In genomic region chr5:126540631-126541030, GRCh38 we compare ENCODE assay signal across 24 cellular contexts. TPM values are rescaled to one million over a fixed set of nuclear protein-coding genes. Genes with fewer than 3 reads are reported as not detected.
DNase-seq lines count a peak whose midpoint lies in the region; ATAC-seq, FAIRE-seq and TF ChIP-seq lines count a peak whose summit lies in the region.
"Had no signal": no experiment of that assay in that cellular context is flagged by ENCODE, and none has a peak within 500 bp of the region (broad histone marks: within the 10 kb centered on the region; RNA-seq: fewer than 3 reads in every experiment).

No MANE protein-coding gene starts in this region.

- no peak overlapping the region for H2AK5ac ChIP-seq in mesenchymal stem cell (ENCODE audit: low read length, severe bottlenecking)

- in situ Hi-C loops in GM23248 (cut with MboI) = loop anchor here (25.0 kb wide), 1 partner anchor 528 kb away; no protein-coding TSS in a partner anchor
- in situ Hi-C loops in K562 (cut with MboI) = loop anchor here (5.0 kb wide), 1 partner anchor 777 kb away; no protein-coding TSS in a partner anchor

- no peak overlapping the region for H2BK5ac ChIP-seq in mesenchymal stem cell (ENCODE audit: low read depth, low read length, poor library complexity, severe bottlenecking)

- no peak overlapping the region for H4K8ac ChIP-seq in mesenchymal stem cell (ENCODE audit: low read length)

- no peak overlapping the region for H3K27ac Mint-ChIP-seq in effector memory CD8-positive, alpha-beta T cell
- H3K27ac Mint-ChIP-seq: CD4-positive, CD25-positive, alpha-beta regulatory T cell; CD8-positive, alpha-beta memory T cell; HFFc6; IgD-negative memory B cell had no signal

- intact Hi-C loops in K562 (cut with micrococcal nuclease) = loop anchor here (5.0 kb wide), 2 partner anchors 112 to 952 kb away; no protein-coding TSS in a partner anchor

- 0 out of 2 replicates have a peak, but pooled peaks cover 7% of the 10 kb centered on the region for H3K36me3 ChIP-seq in GM23248 (ENCODE audit: low read depth)
- H3K36me3 ChIP-seq in K562 (ENCODE audit: control insufficient read depth, insufficient read depth, low read length) = no peaks in the 10 kb centered on the region
- H3K36me3 ChIP-seq in mesenchymal stem cell (ENCODE audit: control insufficient read depth in 1 of 2, insufficient read depth in 2 of 2, low read depth in 1 of 2, low read length in 2 of 2) = peaks cover 13 to 14% of the 10 kb centered on the region in 2 experiments
- H3K36me3 ChIP-seq: BE2C had no signal

- no peak overlapping the region for H3K27ac ChIP-seq in GM23248
- H3K27ac ChIP-seq in K562 (ENCODE audit: extremely low read depth, low read depth, low read length) = no peak overlapping the region
- no peak overlapping the region for H3K27ac ChIP-seq in mesenchymal stem cell (ENCODE audit: low read length, poor library complexity, severe bottlenecking)
- H3K27ac ChIP-seq: HL-60 had no signal

- H3K9ac ChIP-seq in GM23248 (no peak overlapping the region), K562 (ENCODE audit: insufficient read depth in 1 of 2, low read depth in 2 of 2, low read length in 2 of 2) (no peak overlapping the region), mesenchymal stem cell (ENCODE audit: low read length) (peak overlapping the region; percentile 52)

- H2BK12ac ChIP-seq in mesenchymal stem cell (ENCODE audit: low read length in 2 of 2) = no peak overlapping the region

- H3K4me2 ChIP-seq in GM23248 (ENCODE audit: unreplicated experiment) (no peak overlapping the region), K562 (ENCODE audit: insufficient read depth, low read length) (no peak overlapping the region), mesenchymal stem cell (ENCODE audit: low read length, poor library complexity, severe bottlenecking) (no peak overlapping the region)

- no peaks in the 10 kb centered on the region for H3F3A ChIP-seq in GM23248 (ENCODE audit: insufficient read depth)

- H4K20me1 ChIP-seq in GM23248 (ENCODE audit: insufficient read depth) (no peaks in the 10 kb centered on the region), K562 (replicated peaks; ENCODE audit: control insufficient read depth, insufficient read depth, low read length) (no peaks in the 10 kb centered on the region)

- H3K27me3 Mint-ChIP-seq in effector memory CD8-positive, alpha-beta T cell = peaks cover 0 to 6% of the 10 kb centered on the region in 2 donors
- H3K27me3 Mint-ChIP-seq: IgD-negative memory B cell had no signal

- DNase-seq in GM23248 = peak; percentile 47
- DNase-seq in K562 (ENCODE audit: extremely low read depth in 1 of 4, low spot score in 3 of 4) = no peak
- DNase-seq in mesenchymal stem cell = no peak
- DNase-seq in 8988T = no peak
- DNase-seq in stimulated activated CD4-positive, alpha-beta T cell treated with anti-CD3 and anti-CD28 coated beads, Interleukin-12 subunit alpha, Interleukin-12 subunit beta, amount 100 ng/mL, for 4 hours = no peak
- DNase-seq in effector memory CD8-positive, alpha-beta T cell = no peak
- DNase-seq: ACHN; BE2C; C1 segment of cervical spinal cord; CD4-positive, CD25-positive, alpha-beta regulatory T cell; CD8-positive, alpha-beta memory T cell; COR-L47; DMS153; DMS79; GF-D8; HFFc6; KG1 had no signal

- no peak for TF ChIP-seq RAD21 in K562 (CRISPR knock-in tag; conservative IDR thresholded peaks at IDR 0.05 in 1 of 2, IDR thresholded peaks at IDR 0.05 in 1 of 2)

- no peak overlapping the region for H3K23ac ChIP-seq in mesenchymal stem cell (ENCODE audit: low read length in 2 of 2)

- H3K79me2 ChIP-seq in GM23248 (ENCODE audit: insufficient read depth) (no peaks in the 10 kb centered on the region), K562 (ENCODE audit: control insufficient read depth, insufficient read depth, low read length) (no peaks in the 10 kb centered on the region)

- no peak overlapping the region for H3K4me3 Mint-ChIP-seq in effector memory CD8-positive, alpha-beta T cell
- H3K4me3 Mint-ChIP-seq: CD4-positive, CD25-positive, alpha-beta regulatory T cell; CD8-positive, alpha-beta memory T cell; HFFc6; IgD-negative memory B cell had no signal

- H2AFZ ChIP-seq in GM23248 (peak overlapping the region; percentile 17; the same call in 1 of the 2 replicates), K562 (ENCODE audit: low read depth, low read length) (peak overlapping the region; percentile 29; the same call in 1 of the 2 replicates), mesenchymal stem cell (ENCODE audit: low read depth, low read length) (no peak overlapping the region)

- no peaks in the 10 kb centered on the region for H3K79me1 ChIP-seq in mesenchymal stem cell (replicated peaks; ENCODE audit: low read length, poor library complexity, severe bottlenecking)

- FAIRE-seq in K562 (lab: Jason Lieb, UNC) = no peak
- FAIRE-seq: A204.1, D721Med, H54 had no signal

- TF ChIP-seq CTCF in K562 (IDR thresholded peaks at IDR 0.05 in 2 of 3, conservative IDR thresholded peaks at IDR 0.05 in 1 of 3; ENCODE audit: insufficient read depth in 2 of 3, low read depth in 1 of 3, low read length in 3 of 3) = no peak

- no peaks in the 10 kb centered on the region for H3K9me1 ChIP-seq in K562 (ENCODE audit: control insufficient read depth, insufficient read depth, low read length)

- H3K14ac ChIP-seq in mesenchymal stem cell (ENCODE audit: low read length in 2 of 2) = no peak overlapping the region

- no peaks in the 10 kb centered on the region for H3K9me3 Mint-ChIP-seq in effector memory CD8-positive, alpha-beta T cell
- H3K9me3 Mint-ChIP-seq: CD4-positive, CD25-positive, alpha-beta regulatory T cell; CD8-positive, alpha-beta memory T cell; HFFc6; IgD-negative memory B cell had no signal

- H3K9me3 ChIP-seq in GM23248 (ENCODE audit: low read depth) (no peaks in the 10 kb centered on the region), K562 (replicated peaks; ENCODE audit: control insufficient read depth, insufficient read depth, low read depth, low read length) (no peaks in the 10 kb centered on the region), mesenchymal stem cell (ENCODE audit: control insufficient read depth, low read length) (no peaks in the 10 kb centered on the region)
- H3K9me3 ChIP-seq: BE2C had no signal

- no peaks in the 10 kb centered on the region for H3K4me1 Mint-ChIP-seq in effector memory CD8-positive, alpha-beta T cell (ENCODE audit: low read depth in 2 of 2)
- H3K4me1 Mint-ChIP-seq: CD4-positive, CD25-positive, alpha-beta regulatory T cell; CD8-positive, alpha-beta memory T cell had no signal

- no peak for TF ChIP-seq EP300 in K562 (IDR thresholded peaks at IDR 0.05; ENCODE audit: low read length)

- H3K18ac ChIP-seq in mesenchymal stem cell (ENCODE audit: low read depth in 1 of 2, low read length in 2 of 2) = no peak overlapping the region

- CTCF ChIA-PET in K562 (lab: Yijun Ruan, JAX; ENCODE audit: low intra/inter-chr PET ratio) = interaction anchor here (3.2 kb wide), 1 partner anchor 187 kb away, joined by 36 read pairs; no protein-coding TSS in a partner anchor

- no peak for TF ChIP-seq POLR2A in K562 (conservative IDR thresholded peaks at IDR 0.05)

- H3K27me3 ChIP-seq in GM23248 (replicated peaks; ENCODE audit: insufficient read depth) (no peaks in the 10 kb centered on the region), K562 (ENCODE audit: control insufficient read depth in 2 of 2, insufficient read depth in 2 of 2, low read length in 2 of 2) (peaks cover 2 to 8% of the 10 kb centered on the region in 2 experiments; a peak in 3 of 5 replicates), mesenchymal stem cell (ENCODE audit: control insufficient read depth in 1 of 2, insufficient read depth in 1 of 2, low read length in 2 of 2) (no peaks in the 10 kb centered on the region)
- H3K27me3 ChIP-seq: BE2C had no signal

- H3K36me3 Mint-ChIP-seq in effector memory CD8-positive, alpha-beta T cell (ENCODE audit: insufficient read depth) = peaks cover 3% of the 10 kb centered on the region
- H3K36me3 Mint-ChIP-seq: CD4-positive, CD25-positive, alpha-beta regulatory T cell; CD8-positive, alpha-beta memory T cell; IgD-negative memory B cell had no signal

- H3K9me2 ChIP-seq in GM23248 (ENCODE audit: insufficient read depth) = no peaks in the 10 kb centered on the region

- ATAC-seq in K562 (no peak), GM21717 (IDR thresholded peaks at IDR 0.05; ENCODE audit: unreplicated experiment) (no peak)
- ATAC-seq in effector memory CD8-positive, alpha-beta T cell (replicated peaks) = no peak
- ATAC-seq: HCT116 had no signal

- H3K4ac ChIP-seq in mesenchymal stem cell (ENCODE audit: low read depth in 1 of 2, low read length in 2 of 2) = no peak overlapping the region

- no peak overlapping the region for H2BK120ac ChIP-seq in mesenchymal stem cell (ENCODE audit: low read depth, low read length)

- no peak overlapping the region for H3K4me3 ChIP-seq in GM23248
- no peak overlapping the region for H3K4me3 ChIP-seq in K562
- H3K4me3 ChIP-seq in mesenchymal stem cell (ENCODE audit: insufficient read depth in 1 of 2, low read depth in 1 of 2, low read length in 2 of 2) = no peak overlapping the region

- H3K4me1 ChIP-seq in GM23248 (ENCODE audit: insufficient read depth) (peaks cover 3% of the 10 kb centered on the region; the same call in 1 of the 2 replicates), K562 (replicated peaks in 1 of 2; ENCODE audit: control insufficient read depth in 2 of 2, insufficient read depth in 2 of 2, low read length in 2 of 2) (peaks cover 2 to 5% of the 10 kb centered on the region in 2 experiments; a peak in 1 of 5 replicates), mesenchymal stem cell (ENCODE audit: control insufficient read depth, insufficient read depth, low read depth, low read length) (peaks cover 2% of the 10 kb centered on the region)
- H3K4me1 ChIP-seq: BE2C had no signal

- WGBS in GM23248 (ENCODE audit: low coverage in 1 of 2, low lambda C conversion rate in 2 of 2, missing lambda C conversion rate in 2 of 2), 2 experiments = 21 to 33% methylated on average over 5 of the region's 5 CpGs
- WGBS in K562 (ENCODE audit: insufficient coverage, low coverage, missing lambda C conversion rate) = 5% methylated on average over 5 of the region's 5 CpGs
- WGBS in mesenchymal stem cell = 93% methylated on average over 3 of the region's 5 CpGs

- BruUV-seq in K562 (replicated peaks; lab: Mats Ljungman, UMichigan) = no TSS peak

- H2BK15ac ChIP-seq in mesenchymal stem cell (ENCODE audit: low read depth, poor library complexity, severe bottlenecking) = no peak overlapping the region

- H4K91ac ChIP-seq in mesenchymal stem cell (ENCODE audit: low read length) = no peak overlapping the region

- POLR2A ChIA-PET in K562 (lab: Yijun Ruan, JAX) = no interaction called here

RNA-seq across cellular contexts. Expression of gene ALDH7A1, which starts 54.4 kb away (rescaled TPM):
- 41.3 and 45.8 TPM in 2 replicates for total RNA-seq in GM23248 (2014; rRNA removed; shearing (Covaris generic))
- 108 and 113 TPM in 2 replicates for polyA plus RNA-seq in GM23248 (2016; fragmentation: Nextera tagmentation; extraction: Ambion mirVana)
- total RNA-seq in K562 (2011; cell fraction: chromatin; rRNA removed; ENCODE audit: low replicate concordance) = not detected in 2 replicates
- total RNA-seq in K562 (2011; cell fraction: nucleolus; rRNA removed) = not detected in 2 replicates
- 0.15 TPM in 1 of 2 replicates, not detected in the other for total RNA-seq in K562 (2011; cell fraction: nucleoplasm; rRNA removed)
- total RNA-seq in K562 (2014; rRNA removed) = not detected in 2 replicates
- not detected in 2 replicates for total RNA-seq in K562 (2014; rRNA removed; fragmentation: Illumina TruSeq; extraction: Trizol)
- total RNA-seq in K562 (2015; rRNA removed; fragmentation: Illumina TruSeq; extraction: Trizol) = not detected in 2 replicates
- 0.38 and 0.49 TPM in 2 replicates for total RNA-seq in K562 (2021)
- polyA plus RNA-seq in K562 (2011; rRNA removed) = 0.04 TPM in 1 of 2 replicates, not detected in the other
- not detected in 2 replicates for polyA plus RNA-seq in K562 (2011; cell fraction: cytosol; rRNA removed)
- polyA plus RNA-seq in K562 (2011; cell fraction: nucleus; rRNA removed) = not detected in 2 replicates
- polyA plus RNA-seq in K562 (2012) = 0.16 TPM in 1 of 2 replicates, not detected in the other
- not detected in 2 replicates for polyA plus RNA-seq in K562 (2014; fragmentation: Illumina TruSeq; extraction: Trizol)
- not detected for polyA plus RNA-seq in K562 (2014; fragmentation: Nextera tagmentation; extraction: Ambion mirVana)
- polyA plus RNA-seq in K562 (2014; rRNA removed) = not detected in 2 replicates
- not detected in 2 replicates for polyA minus RNA-seq in K562 (2011; rRNA and poly(A)+ RNA removed)
- not detected in 2 replicates for polyA minus RNA-seq in K562 (2011; cell fraction: cytosol; rRNA and poly(A)+ RNA removed)
- polyA minus RNA-seq in K562 (2011; cell fraction: nucleus; rRNA and poly(A)+ RNA removed) = 0.67 TPM in 1 of 2 replicates, not detected in the other
- 60.3 TPM for polyA plus RNA-seq in mesenchymal stem cell (2013, experiment 1 of 2)
- 67.7 TPM for polyA plus RNA-seq in mesenchymal stem cell (2013, experiment 2 of 2)

Comparison
In these comparisons a context has a peak if more than half of its experiments do, and no peak if none do; other contexts are left out.
1. RNA of gene ALDH7A1, which starts 54.4 kb away (total RNA-seq): 41.3 to 45.8 TPM in GM23248; 0.15 to 0.49 TPM in K562; every median in the first group is over 10 times any median in the second.